Comparison of ENCODE assay signal across 24 cellular contexts in the genomic region with DNA sequence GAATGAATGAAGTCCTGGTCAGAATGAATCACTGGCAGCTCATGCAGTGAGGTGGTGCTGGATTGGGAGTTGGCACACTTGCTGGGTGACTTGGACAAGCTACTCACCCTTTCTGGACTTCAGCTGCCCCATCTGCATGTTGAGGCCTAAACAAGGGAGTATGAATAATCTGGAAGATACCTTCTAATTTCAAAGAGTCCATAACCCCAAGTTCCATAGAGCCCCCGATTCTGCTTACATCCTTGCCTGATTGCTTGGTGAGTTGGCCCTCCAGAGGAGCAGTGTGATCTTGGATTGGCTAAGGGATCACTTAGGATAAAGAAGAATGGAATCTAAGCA. TPM values are rescaled to one million over a fixed set of nuclear protein-coding genes. Genes with fewer than 3 reads are reported as not detected.
"Had no signal": no experiment of that assay in that cellular context is flagged by ENCODE, and none has a peak within 500 bp of the region (broad histone marks: within the 10 kb centered on the region; RNA-seq: fewer than 3 reads in every experiment).

No MANE protein-coding gene starts in this region.

- ATAC-seq: activated CD8-positive, alpha-beta memory T cell treated with anti-CD3 and anti-CD28 coated beads, Interleukin-2, amount 10 ng/mL, durations not matched to agents 7 days and 5 days; activated T-cell treated with anti-CD3 and anti-CD28 coated beads, Interleukin-2, amount 50 U/mL, for 4 hours; mucosa of descending colon; naive thymus-derived CD8-positive, alpha-beta T cell; stimulated activated naive CD8-positive, alpha-beta T cell treated with anti-CD3 and anti-CD28 coated beads, Interleukin-15, amount 100 ng/mL, for 72 hours had no signal

- H3K27me3 ChIP-seq: adrenal gland, esophagus squamous epithelium, sigmoid colon had no signal

- DNase-seq: activated CD4-positive, alpha-beta T cell treated with anti-CD3 and anti-CD28 coated beads, Interleukin-2, amount 50 U/mL, for 48 hours; activated CD8-positive, alpha-beta memory T cell treated with anti-CD3 and anti-CD28 coated beads, Interleukin-2, amount 10 ng/mL, durations not matched to agents 7 days and 5 days; activated effector memory CD4-positive, alpha-beta T cell treated with Interleukin-2 at 50 U/mL for 16 hours; activated T-cell treated with anti-CD3 and anti-CD28 coated beads, Interleukin-2, amount 50 U/mL, for 4 hours; cortex of kidney; effector CD4-positive, alpha-beta T cell; esophagus squamous epithelium; foreskin fibroblast; left cardiac atrium; mammary epithelial cell; mucosa of descending colon; naive thymus-derived CD8-positive, alpha-beta T cell; occipital lobe; sigmoid colon; stimulated activated CD4-positive, alpha-beta T cell treated with anti-CD3 and anti-CD28 coated beads, Interleukin-1b, Interleukin-23, amount 100 ng/mL, for 48 hours; stimulated activated naive CD8-positive, alpha-beta T cell treated with anti-CD3 and anti-CD28 coated beads, Interleukin-15, amount 100 ng/mL, for 72 hours; T-helper 1 cell; T1000 had no signal

- H3K4me3 Mint-ChIP-seq: activated CD8-positive, alpha-beta memory T cell treated with anti-CD3 and anti-CD28 coated beads, Interleukin-2, amount 10 ng/mL, durations not matched to agents 7 days and 5 days; activated naive CD4-positive, alpha-beta T cell treated with anti-CD3 and anti-CD28 coated beads, Interleukin-2, amount 50 U/mL, for 24 hours; activated T-cell treated with anti-CD3 and anti-CD28 coated beads, Interleukin-2, amount 50 U/mL, for 4 hours; central memory CD8-positive, alpha-beta T cell; naive thymus-derived CD8-positive, alpha-beta T cell; stimulated activated naive CD8-positive, alpha-beta T cell treated with anti-CD3 and anti-CD28 coated beads, Interleukin-15, amount 100 ng/mL, for 72 hours had no signal

- H3K4me3 ChIP-seq: adrenal gland, esophagus squamous epithelium, mucosa of descending colon, sigmoid colon had no signal

- H3K36me3 ChIP-seq: adrenal gland, esophagus squamous epithelium, sigmoid colon had no signal

- H3K36me3 Mint-ChIP-seq: activated CD8-positive, alpha-beta memory T cell treated with anti-CD3 and anti-CD28 coated beads, Interleukin-2, amount 10 ng/mL, durations not matched to agents 7 days and 5 days; activated naive CD4-positive, alpha-beta T cell treated with anti-CD3 and anti-CD28 coated beads, Interleukin-2, amount 50 U/mL, for 24 hours had no signal

- H3K27ac Mint-ChIP-seq: activated CD8-positive, alpha-beta memory T cell treated with anti-CD3 and anti-CD28 coated beads, Interleukin-2, amount 10 ng/mL, durations not matched to agents 7 days and 5 days; activated naive CD4-positive, alpha-beta T cell treated with anti-CD3 and anti-CD28 coated beads, Interleukin-2, amount 50 U/mL, for 24 hours; naive thymus-derived CD8-positive, alpha-beta T cell; stimulated activated naive CD8-positive, alpha-beta T cell treated with anti-CD3 and anti-CD28 coated beads, Interleukin-15, amount 100 ng/mL, for 72 hours had no signal

- H3K4me1 Mint-ChIP-seq: activated CD8-positive, alpha-beta memory T cell treated with anti-CD3 and anti-CD28 coated beads, Interleukin-2, amount 10 ng/mL, durations not matched to agents 7 days and 5 days; activated naive CD4-positive, alpha-beta T cell treated with anti-CD3 and anti-CD28 coated beads, Interleukin-2, amount 50 U/mL, for 24 hours; central memory CD8-positive, alpha-beta T cell; naive thymus-derived CD8-positive, alpha-beta T cell; stimulated activated naive CD8-positive, alpha-beta T cell treated with anti-CD3 and anti-CD28 coated beads, Interleukin-15, amount 100 ng/mL, for 72 hours had no signal

- H3K9me3 ChIP-seq: adrenal gland, sigmoid colon had no signal

RNA-seq across cellular contexts. Expression of gene ACCSL, which starts 18.3 kb away (rescaled TPM):
- total RNA-seq: activated CD8-positive, alpha-beta memory T cell treated with anti-CD3 and anti-CD28 coated beads, Interleukin-2, amount 10 ng/mL, durations not matched to agents 7 days and 5 days; activated T-cell treated with anti-CD3 and anti-CD28 coated beads, Interleukin-2, amount 50 U/mL, for 4 hours; adrenal gland; esophagus squamous epithelium; left cardiac atrium; mammary epithelial cell; mucosa of descending colon; naive thymus-derived CD8-positive, alpha-beta T cell; occipital lobe; pulmonary artery endothelial cell; temporal lobe; ureter had no signal
- polyA plus RNA-seq: adrenal gland; mammary epithelial cell; naive thymus-derived CD8-positive, alpha-beta T cell; sigmoid colon had no signal
